In genomic region chr7:148697256-148697841, GRCh38 we compare ENCODE assay signal across 8 cellular contexts. TPM values are rescaled to one million over a fixed set of nuclear protein-coding genes. Genes with fewer than 3 reads are reported as not detected.
DNase-seq lines count a peak whose midpoint lies in the region; ATAC-seq and TF ChIP-seq lines count a peak whose summit lies in the region.

No MANE protein-coding gene starts in this region.

- H3K27ac Mint-ChIP-seq in activated CD4-positive, alpha-beta T cell treated with anti-CD3 and anti-CD28 coated beads, Interleukin-2, amount 10 ng/mL, durations not matched to agents 24 days and 14 days: peak overlapping the region; percentile 94
- peak overlapping the region; percentile 84 to 93 for H3K27ac Mint-ChIP-seq in effector memory CD8-positive, alpha-beta T cell
- peak overlapping the region; percentile 40 to 93 (median 89) for H3K27ac Mint-ChIP-seq in naive B cell

- intact Hi-C loops in activated CD4-positive, alpha-beta T cell treated with anti-CD3 and anti-CD28 coated beads, Interleukin-2, amount 10 ng/mL, durations not matched to agents 24 days and 14 days (cut with micrococcal nuclease): loop anchor here (1.0 to 5.0 kb wide), 5 partner anchors 69 to 290 kb away; partner anchors contain the start of gene EZH2

- H3K36me3 ChIP-seq in HUES64 (ENCODE audit: insufficient read depth, low read length) (no peaks in the 10 kb centered on the region), suprapubic skin (no peaks in the 10 kb centered on the region)

- no peak for TF ChIP-seq CTCF in suprapubic skin (IDR thresholded peaks at IDR 0.05)

- H3K27ac ChIP-seq in HUES64 (ENCODE audit: low read depth, low read length): peak overlapping the region; percentile 88; the same call in 1 of the 2 replicates
- H3K27ac ChIP-seq in suprapubic skin: peak overlapping the region; percentile 97

- peak overlapping the region; percentile 81 for H3K4me3 Mint-ChIP-seq in activated CD4-positive, alpha-beta T cell treated with anti-CD3 and anti-CD28 coated beads, Interleukin-2, amount 10 ng/mL, durations not matched to agents 24 days and 14 days
- H3K4me3 Mint-ChIP-seq in effector memory CD8-positive, alpha-beta T cell: peak overlapping the region; percentile 88 to 91
- peak overlapping the region; percentile 84 to 96 (median 91) for H3K4me3 Mint-ChIP-seq in naive B cell

- H3K4me3 ChIP-seq in HUES64 (ENCODE audit: low read length): peak overlapping the region; percentile 81
- peak overlapping the region; percentile 76 for H3K4me3 ChIP-seq in suprapubic skin

- H3K9me3 ChIP-seq in HUES64 (ENCODE audit: insufficient read depth, low read depth, low read length): no peaks in the 10 kb centered on the region
- H3K9me3 ChIP-seq in suprapubic skin: no peaks in the 10 kb centered on the region

- peaks cover 20% of the 10 kb centered on the region for H3K36me3 Mint-ChIP-seq in activated CD4-positive, alpha-beta T cell treated with anti-CD3 and anti-CD28 coated beads, Interleukin-2, amount 10 ng/mL, durations not matched to agents 24 days and 14 days (ENCODE audit: low read depth)
- peaks cover 17% of the 10 kb centered on the region for H3K36me3 Mint-ChIP-seq in effector memory CD8-positive, alpha-beta T cell (ENCODE audit: insufficient read depth)
- H3K36me3 Mint-ChIP-seq in naive B cell: no peaks in the 10 kb centered on the region

- WGBS in HUES64: 83% methylated on average over 7 of the region's 13 CpGs
- 22% methylated on average over 13 of the region's 13 CpGs for WGBS in suprapubic skin

- peak; percentile 72 for DNase-seq in activated CD4-positive, alpha-beta T cell treated with anti-CD3 and anti-CD28 coated beads, Interleukin-2, amount 10 ng/mL, durations not matched to agents 24 days and 14 days
- peak in 2 of 3 experiments; percentile 13 to 15 for DNase-seq in effector memory CD8-positive, alpha-beta T cell
- DNase-seq in naive B cell: peak; percentile 19
- DNase-seq in suprapubic skin (ENCODE audit: low spot score in 2 of 2): peak in 1 of 2 donors; percentile 67
- DNase-seq in COR-L47 (lab: John Stamatoyannopoulos, UW): no peak
- no peak for DNase-seq in NCI-H2171 (lab: John Stamatoyannopoulos, UW)

- H3K9ac ChIP-seq in HUES64 (ENCODE audit: low read depth, low read length): peak overlapping the region; percentile 94; the same call in 1 of the 2 replicates

- peak; percentile 14 for ATAC-seq in effector memory CD8-positive, alpha-beta T cell (replicated peaks)
- ATAC-seq in naive B cell (ENCODE audit: low read depth in 2 of 2) (no peak), GM18909 (IDR thresholded peaks at IDR 0.05; ENCODE audit: poor library complexity, unreplicated experiment) (no peak)

- H3K4me1 ChIP-seq in HUES64 (ENCODE audit: insufficient read depth, low read length): peaks cover 39% of the 10 kb centered on the region
- H3K4me1 ChIP-seq in suprapubic skin: peaks cover 29% of the 10 kb centered on the region

- H3K9me3 Mint-ChIP-seq in activated CD4-positive, alpha-beta T cell treated with anti-CD3 and anti-CD28 coated beads, Interleukin-2, amount 10 ng/mL, durations not matched to agents 24 days and 14 days: peaks cover 8% of the 10 kb centered on the region
- no peaks in the 10 kb centered on the region for H3K9me3 Mint-ChIP-seq in effector memory CD8-positive, alpha-beta T cell
- no peaks in the 10 kb centered on the region for H3K9me3 Mint-ChIP-seq in naive B cell

- peaks cover 45% of the 10 kb centered on the region for H3K4me1 Mint-ChIP-seq in activated CD4-positive, alpha-beta T cell treated with anti-CD3 and anti-CD28 coated beads, Interleukin-2, amount 10 ng/mL, durations not matched to agents 24 days and 14 days
- peaks cover 28 to 42% of the 10 kb centered on the region in 2 donors for H3K4me1 Mint-ChIP-seq in effector memory CD8-positive, alpha-beta T cell (ENCODE audit: low read depth in 2 of 2)
- H3K4me1 Mint-ChIP-seq in naive B cell: peaks cover 33 to 35% (median 34%) of the 10 kb centered on the region in 3 donors

- H3K27me3 Mint-ChIP-seq in activated CD4-positive, alpha-beta T cell treated with anti-CD3 and anti-CD28 coated beads, Interleukin-2, amount 10 ng/mL, durations not matched to agents 24 days and 14 days: no peaks in the 10 kb centered on the region
- no peaks in the 10 kb centered on the region for H3K27me3 Mint-ChIP-seq in effector memory CD8-positive, alpha-beta T cell
- no peaks in the 10 kb centered on the region for H3K27me3 Mint-ChIP-seq in naive B cell

- TF ChIP-seq EP300 in suprapubic skin (IDR thresholded peaks at IDR 0.05): no peak

- H3K27me3 ChIP-seq in HUES64 (ENCODE audit: insufficient read depth, low read length) (no peaks in the 10 kb centered on the region), suprapubic skin (no peaks in the 10 kb centered on the region)

- peak in 1 of 2 donors; percentile 13 for TF ChIP-seq POLR2A in suprapubic skin (IDR thresholded peaks at IDR 0.05)

RNA-seq across cellular contexts. Expression of gene CUL1, which starts 1.4 kb away (rescaled TPM):
- 70.2 TPM for polyA plus RNA-seq in HUES64 (2013, experiment 1 of 2)
- 64.3 TPM for polyA plus RNA-seq in HUES64 (2013, experiment 2 of 2)
- total RNA-seq in activated CD4-positive, alpha-beta T cell treated with anti-CD3 and anti-CD28 coated beads, Interleukin-2, amount 10 ng/mL, durations not matched to agents 24 days and 14 days: 82.2 and 82.4 TPM in 2 replicates
- polyA plus RNA-seq in naive B cell (ENCODE audit: low read depth in 6 of 6): 10 to 100 TPM; 41.3 to 58.9 (median 46.3) TPM
- total RNA-seq in suprapubic skin: 10 to 100 TPM; 49.6 to 63.0 (median 56.6) TPM

Comparison
In these comparisons a context has a peak if more than half of its experiments do, and no peak if none do; other contexts are left out.
1. DNase-seq: peak in activated CD4-positive, alpha-beta T cell treated with anti-CD3 and anti-CD28 coated beads, Interleukin-2, amount 10 ng/mL, durations not matched to agents 24 days and 14 days (single experiment), effector memory CD8-positive, alpha-beta T cell (2 of 3) and naive B cell (single experiment); none in COR-L47 (single experiment) and NCI-H2171 (single experiment).
2. Peak in every context shown above with its lines, with median percentiles within 50 percentile points of each other: H3K27ac Mint-ChIP-seq and H3K4me3 Mint-ChIP-seq.